8 cellular contexts compared by ENCODE assay signal in genomic region chr3:27134165-27134796, GRCh38.
A peak's percentile ranks its signal among the peaks of the same experiment; 100 is the strongest.
DNase-seq lines count a peak whose midpoint lies in the region; ATAC-seq and TF ChIP-seq lines count a peak whose summit lies in the region.

No MANE protein-coding gene starts in this region.

- peak; percentile 86 for ATAC-seq in HG02840 (IDR thresholded peaks at IDR 0.05; ENCODE audit: low FRiP score, unreplicated experiment)

- in situ Hi-C loops in GM13977 (cut with MboI; ENCODE audit: low pct_unique_long_range_greater_than_20kb, low sequenced_read_pairs, unreplicated experiment), result loop anchor here (25.0 kb wide), 1 partner anchor 553 kb away; no protein-coding TSS in a partner anchor

- peak; percentile 90 for TF ChIP-seq CTCF in GM13977 (IDR thresholded peaks at IDR 0.05; ENCODE audit: extremely low read depth, insufficient read depth, missing control alignments)

- peak; percentile 85 for DNase-seq in A172 (ENCODE audit: low spot score)
- DNase-seq in GM13977 (ENCODE audit: low spot score), result peak; percentile 44
- peak; percentile 35 for DNase-seq in NCI-H146 treated with DMSO at 0.1 percent for 48 hours (lab: John Stamatoyannopoulos, UW; ENCODE audit: unreplicated experiment)
- peak; percentile 42 for DNase-seq in activated CD4-positive, CD25-positive, alpha-beta regulatory T cell treated with anti-CD3 and anti-CD28 coated beads, Interleukin-2, amount 50 U/mL, for 16 hours (ENCODE audit: low read depth, low spot score)
- peak; percentile 65 for DNase-seq in cerebellar cortex (ENCODE audit: low spot score)
- peak; percentile 85 for DNase-seq in left kidney (ENCODE audit: low read depth, low spot score)
- DNase-seq in stimulated activated CD4-positive, alpha-beta T cell treated with anti-CD3 and anti-CD28 coated beads, Interleukin-4, amount 100 ng/mL, for 4 hours, result peak; percentile 43 to 44

Comparison
In these comparisons a context has a peak if more than half of its experiments do, and no peak if none do; other contexts are left out.
1. Peak in every context shown above with its lines: DNase-seq and ATAC-seq.
2. DNase-seq: peak in every context shown above with its lines; median percentile 85 in A172; 85 in left kidney; 65 in cerebellar cortex; 44 in GM13977; 44 in stimulated activated CD4-positive, alpha-beta T cell treated with anti-CD3 and anti-CD28 coated beads, Interleukin-4, amount 100 ng/mL, for 4 hours; 42 in activated CD4-positive, CD25-positive, alpha-beta regulatory T cell treated with anti-CD3 and anti-CD28 coated beads, Interleukin-2, amount 50 U/mL, for 16 hours; 35 in NCI-H146 treated with DMSO at 0.1 percent for 48 hours.